Comparison of ENCODE assay signal across 8 cellular contexts in genomic region chr2:150487537-150488429, GRCh38. TPM values are rescaled to one million over a fixed set of nuclear protein-coding genes. Genes with fewer than 3 reads are reported as not detected.
DNase-seq lines count a peak whose midpoint lies in the region; ATAC-seq and TF ChIP-seq lines count a peak whose summit lies in the region.

Gene RND3 (minus strand): TSS chr2:150487667. CDS start chr2:150487417, 250 bp downstream.

- DNase-seq in NCI-H2107 treated with DMSO at 0.1 percent for 48 hours (lab: John Stamatoyannopoulos, UW; ENCODE audit: unreplicated experiment) = peak; percentile 93
- peak; percentile 53 for DNase-seq in activated CD4-positive, alpha-beta T cell treated with anti-CD3 and anti-CD28 coated beads, Interleukin-2, amount 10 ng/mL, durations not matched to agents 7 days and 5 days
- DNase-seq in esophagus muscularis mucosa (ENCODE audit: extremely low spot score) = peak; percentile 99
- DNase-seq in superior temporal gyrus (ENCODE audit: extremely low spot score) = peak; percentile 97

- no peaks in the 10 kb centered on the region for H3K9me3 Mint-ChIP-seq in activated CD4-positive, alpha-beta T cell treated with anti-CD3 and anti-CD28 coated beads, Interleukin-2, amount 10 ng/mL, durations not matched to agents 7 days and 5 days

- peak; percentile 85 to 91 (median 86) for TF ChIP-seq CTCF in esophagus muscularis mucosa (IDR thresholded peaks at IDR 0.05)

- no peaks in the 10 kb centered on the region for H3K36me3 ChIP-seq in BLaER1
- H3K36me3 ChIP-seq in esophagus muscularis mucosa = no peaks in the 10 kb centered on the region
- H3K36me3 ChIP-seq in mucosa of stomach (ENCODE audit: control insufficient read depth, insufficient read depth, low read length) = no peaks in the 10 kb centered on the region

- peak within 1 kb of the TSS; percentile 100 for H3K4me2 ChIP-seq in BLaER1

- H3K9me3 ChIP-seq in BLaER1 = no peaks in the 10 kb centered on the region
- no peaks in the 10 kb centered on the region for H3K9me3 ChIP-seq in esophagus muscularis mucosa
- no peaks in the 10 kb centered on the region for H3K9me3 ChIP-seq in mucosa of stomach (ENCODE audit: control insufficient read depth, low read length)

- H3K4me1 ChIP-seq in BLaER1 (peaks cover 30% of the 10 kb centered on the region), esophagus muscularis mucosa (peaks cover 20 to 22% (median 21%) of the 10 kb centered on the region in 4 donors), mucosa of stomach (ENCODE audit: control insufficient read depth, insufficient read depth, low read length) (peaks cover 20% of the 10 kb centered on the region)

- H3K36me3 Mint-ChIP-seq in activated CD4-positive, alpha-beta T cell treated with anti-CD3 and anti-CD28 coated beads, Interleukin-2, amount 10 ng/mL, durations not matched to agents 7 days and 5 days (ENCODE audit: low read depth) = peaks cover 3% of the 10 kb centered on the region

- H3K9ac ChIP-seq in BLaER1 (peak within 1 kb of the TSS; percentile 54), mucosa of stomach (ENCODE audit: low read length) (peak within 1 kb of the TSS; percentile 98)

- POLR2A ChIA-PET in activated CD4-positive, alpha-beta T cell treated with anti-CD3 and anti-CD28 coated beads, Interleukin-2, amount 10 ng/mL, durations not matched to agents 7 days and 5 days (lab: Charles Lee) = no interaction called here

- CTCF ChIA-PET in activated CD4-positive, alpha-beta T cell treated with anti-CD3 and anti-CD28 coated beads, Interleukin-2, amount 10 ng/mL, durations not matched to agents 7 days and 5 days (lab: Charles Lee) = no interaction called here

- H3K27me3 Mint-ChIP-seq in activated CD4-positive, alpha-beta T cell treated with anti-CD3 and anti-CD28 coated beads, Interleukin-2, amount 10 ng/mL, durations not matched to agents 7 days and 5 days = peaks cover 54% of the 10 kb centered on the region

- H4K20me1 ChIP-seq in BLaER1 = peaks cover 18% of the 10 kb centered on the region; the same call in 1 of the 2 replicates

- H3K4me3 ChIP-seq in BLaER1 = peak within 1 kb of the TSS; percentile 73
- H3K4me3 ChIP-seq in esophagus muscularis mucosa = peak within 1 kb of the TSS; percentile 79 to 88 (median 85)
- peak within 1 kb of the TSS; percentile 78 for H3K4me3 ChIP-seq in mucosa of stomach (ENCODE audit: low read length)

- no peak for TF ChIP-seq EP300 in esophagus muscularis mucosa (IDR thresholded peaks at IDR 0.05)

- no peak within 1 kb of the TSS for H3K27ac Mint-ChIP-seq in activated CD4-positive, alpha-beta T cell treated with anti-CD3 and anti-CD28 coated beads, Interleukin-2, amount 10 ng/mL, durations not matched to agents 7 days and 5 days

- ATAC-seq in GM18907 (IDR thresholded peaks at IDR 0.05; ENCODE audit: unreplicated experiment) (peak; percentile 83), HG03103 (IDR thresholded peaks at IDR 0.05; ENCODE audit: low read depth, unreplicated experiment) (peak; percentile 87)

- H3K27ac ChIP-seq in BLaER1 (no peak within 1 kb of the TSS), esophagus muscularis mucosa (replicated peaks in 1 of 4) (peak within 1 kb of the TSS; percentile 95 to 98 (median 96))

- H3K27me3 ChIP-seq in BLaER1 (peaks cover 32% of the 10 kb centered on the region), esophagus muscularis mucosa (no peaks in the 10 kb centered on the region), mucosa of stomach (ENCODE audit: control insufficient read depth, insufficient read depth, low read length) (no peaks in the 10 kb centered on the region)

- TF ChIP-seq POLR2A in esophagus muscularis mucosa (IDR thresholded peaks at IDR 0.05; ENCODE audit: low read depth) = peak; percentile 96

- intact Hi-C loops in esophagus muscularis mucosa (cut with DNase I) = loop anchor here (5.0 kb wide), 2 partner anchors 125 to 890 kb away; no protein-coding TSS in a partner anchor

- WGBS in esophagus muscularis mucosa = 12% methylated on average over 24 of the region's 24 CpGs

- peak within 1 kb of the TSS; percentile 27 for H3K4me3 Mint-ChIP-seq in activated CD4-positive, alpha-beta T cell treated with anti-CD3 and anti-CD28 coated beads, Interleukin-2, amount 10 ng/mL, durations not matched to agents 7 days and 5 days

- peaks cover 11% of the 10 kb centered on the region for H3K4me1 Mint-ChIP-seq in activated CD4-positive, alpha-beta T cell treated with anti-CD3 and anti-CD28 coated beads, Interleukin-2, amount 10 ng/mL, durations not matched to agents 7 days and 5 days

RNA-seq across cellular contexts. Expression of gene RND3, which starts in this region (rescaled TPM):
- not detected for total RNA-seq in activated CD4-positive, alpha-beta T cell treated with anti-CD3 and anti-CD28 coated beads, Interleukin-2, amount 10 ng/mL, durations not matched to agents 7 days and 5 days
- total RNA-seq in esophagus muscularis mucosa = 100 to 1,000 TPM in 2 of 4 donors, 10 to 100 TPM in 2; 39.6 to 219 (median 73.5) TPM

Comparison
In these comparisons a context has a peak if more than half of its experiments do, and no peak if none do; other contexts are left out.
1. RNA of gene RND3 (total RNA-seq): 39.6 to 219 TPM in esophagus muscularis mucosa; not detected in activated CD4-positive, alpha-beta T cell treated with anti-CD3 and anti-CD28 coated beads, Interleukin-2, amount 10 ng/mL, durations not matched to agents 7 days and 5 days; every median in the first group is over 10 times any median in the second.
2. Peak in DNase-seq in activated CD4-positive, alpha-beta T cell treated with anti-CD3 and anti-CD28 coated beads, Interleukin-2, amount 10 ng/mL, durations not matched to agents 7 days and 5 days; RNA of the gene not detected or under 1 TPM.
3. Peak in every context shown above with its lines, with median percentiles within 50 percentile points of each other: H3K4me3 ChIP-seq and DNase-seq.